Comparison of ENCODE assay signal across 1 cellular context in genomic region chr15:84748274-84749110, GRCh38.
A peak's percentile ranks its signal among the peaks of the same experiment; 100 is the strongest.
TF ChIP-seq lines count a peak whose summit lies in the region.

ZNF592 (plus strand) TSS chr15:84748592; CDS start chr15:84782676, 34,084 bp downstream.

TF ChIP-seq in GM12878, 131 proteins besides CTCF, POLR2A, EP300 and RAD21 (continued from another document):
- no peak for TF ChIP-seq REST (IDR thresholded peaks at IDR 0.05; ENCODE audit: low read depth, low read length)
- no peak for TF ChIP-seq POU2F2 (IDR thresholded peaks at IDR 0.05; ENCODE audit: borderline replicate concordance, low read depth, low read length)
- peak; percentile 91 for TF ChIP-seq YY1 (IDR thresholded peaks at IDR 0.05; ENCODE audit: low read depth, low read length)
- TF ChIP-seq MTA2 (IDR thresholded peaks at IDR 0.05; ENCODE audit: low read depth), result no peak
- peak in 1 of 2 experiments; percentile 97; a peak in 2 of 3 replicates for TF ChIP-seq EGR1 (IDR thresholded peaks at IDR 0.05; ENCODE audit: borderline replicate concordance in 1 of 2, low read depth in 2 of 2, low read length in 2 of 2)
- no peak for TF ChIP-seq SIX5 (IDR thresholded peaks at IDR 0.05; ENCODE audit: low read depth, low read length, severe bottlenecking)
- no peak for TF ChIP-seq ZBTB11 (CRISPR knock-in tag; IDR thresholded peaks at IDR 0.05)
- TF ChIP-seq ATF3 (IDR thresholded peaks at IDR 0.05; ENCODE audit: borderline replicate concordance, extremely low read depth, low read depth, low read length), result no peak
- no peak for TF ChIP-seq ZBED1 (IDR thresholded peaks at IDR 0.05; ENCODE audit: borderline replicate concordance)
- TF ChIP-seq SMAD5 (IDR thresholded peaks at IDR 0.05; ENCODE audit: low read depth), result no peak
- peak; percentile 27; the same call in 1 of the 2 replicates for TF ChIP-seq TAF1 (IDR thresholded peaks at IDR 0.05; ENCODE audit: borderline replicate concordance, low read depth, low read length)
- TF ChIP-seq SMC3 (IDR thresholded peaks at IDR 0.05; ENCODE audit: borderline replicate concordance, low read length), result no peak
- no peak for TF ChIP-seq MLLT1 (IDR thresholded peaks at IDR 0.05)
- peak; percentile 54; the same call in 1 of the 2 replicates for TF ChIP-seq DPF2 (IDR thresholded peaks at IDR 0.05)
- TF ChIP-seq MTA3 (IDR thresholded peaks at IDR 0.05; ENCODE audit: borderline replicate concordance, low read length), result no peak
- TF ChIP-seq PAX8 (IDR thresholded peaks at IDR 0.05), result no peak
- no peak for TF ChIP-seq RELB (IDR thresholded peaks at IDR 0.05; ENCODE audit: low read depth)
- TF ChIP-seq EZH2 (IDR thresholded peaks at IDR 0.05; ENCODE audit: borderline replicate concordance, control insufficient read depth, low read depth, low read length), result no peak
- no peak for TF ChIP-seq SPI1 (IDR thresholded peaks at IDR 0.05; ENCODE audit: borderline replicate concordance, insufficient read depth, low read depth, low read length)
- TF ChIP-seq BHLHE40 (IDR thresholded peaks at IDR 0.05; ENCODE audit: borderline replicate concordance in 1 of 2, low read depth in 2 of 2, low read length in 1 of 2), result peak in 1 of 2 experiments; percentile 50; a peak in 2 of 4 replicates
